Comparison of ENCODE assay signal across 8 cellular contexts in the genomic region with DNA sequence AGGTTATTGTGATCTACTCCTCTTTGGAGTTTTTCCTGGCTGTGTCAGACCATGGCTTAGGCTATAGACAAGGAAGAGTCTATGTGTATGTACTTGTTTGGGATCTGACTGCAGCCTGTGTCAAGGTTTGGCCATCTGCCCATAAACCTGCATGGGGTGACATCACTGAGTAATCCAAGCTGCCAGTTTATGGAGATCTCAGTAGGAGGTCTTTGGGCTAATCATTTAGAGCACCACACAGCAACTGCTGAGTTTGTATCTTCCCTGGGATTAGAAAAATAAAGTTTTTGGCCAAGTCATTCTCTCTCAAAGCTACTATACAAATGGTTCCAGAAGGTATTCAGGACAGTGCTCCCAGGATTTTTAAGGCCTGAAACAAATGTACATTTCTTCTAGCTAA.
DNase-seq lines count a peak whose midpoint lies in the region; ATAC-seq lines count a peak whose summit lies in the region.

No MANE protein-coding gene starts in this region.

- H3K27me3 ChIP-seq in mesendoderm (ENCODE audit: insufficient read depth, low read length, poor library complexity) = no peaks in the 10 kb centered on the region

- no peak overlapping the region for H3K23ac ChIP-seq in mesendoderm (ENCODE audit: low read length)

- no peak overlapping the region for H3K27ac Mint-ChIP-seq in stimulated activated memory B cell treated with anti-CD40 and anti-IgM and Interleukin-4, amounts not matched to agents 10 μg/mL and 1 μg/mL and 100 μg/mL, for 72 hours

- no peaks in the 10 kb centered on the region for H3K4me1 Mint-ChIP-seq in stimulated activated memory B cell treated with anti-CD40 and anti-IgM and Interleukin-4, amounts not matched to agents 10 μg/mL and 1 μg/mL and 100 μg/mL, for 72 hours

- no peak overlapping the region for H3K56ac ChIP-seq in mesendoderm (ENCODE audit: low read length)

- no peak overlapping the region for H2BK5ac ChIP-seq in mesendoderm (ENCODE audit: low read length)

- H3K9ac ChIP-seq in mesendoderm (ENCODE audit: low read length) = no peak overlapping the region

- H3K4me2 ChIP-seq in mesendoderm (ENCODE audit: low read length) = no peak overlapping the region

- DNase-seq in Daoy (ENCODE audit: low read depth) (peak; percentile 95), NCI-H2081 treated with DMSO at 0.1 percent for 48 hours (lab: John Stamatoyannopoulos, UW) (peak; percentile 77), astrocyte of the hippocampus (ENCODE audit: low read depth, low spot score) (peak; percentile 83), mesendoderm (peak; percentile 22), KG1 (lab: John Stamatoyannopoulos, UW) (no peak)

- no peaks in the 10 kb centered on the region for H3K79me1 ChIP-seq in mesendoderm (ENCODE audit: low read length)

- no peak overlapping the region for H4K8ac ChIP-seq in mesendoderm (ENCODE audit: low read depth, low read length)

- no peak for ATAC-seq in GM21529 (IDR thresholded peaks at IDR 0.05; ENCODE audit: unreplicated experiment)
- ATAC-seq in HG02973 (IDR thresholded peaks at IDR 0.05; ENCODE audit: unreplicated experiment) = no peak
- no peak for ATAC-seq in stimulated activated memory B cell treated with anti-CD40 and anti-IgM and Interleukin-4, amounts not matched to agents 10 μg/mL and 1 μg/mL and 100 μg/mL, for 72 hours

- no peak overlapping the region for H4K5ac ChIP-seq in mesendoderm (ENCODE audit: low read length)

- H3K36me3 ChIP-seq in mesendoderm (ENCODE audit: control insufficient read depth, insufficient read depth, low read length) = no peaks in the 10 kb centered on the region

- no peak overlapping the region for H2BK120ac ChIP-seq in mesendoderm (ENCODE audit: low read depth, low read length)

- H3K4ac ChIP-seq in mesendoderm (ENCODE audit: low read depth, low read length) = no peak overlapping the region

- no peak overlapping the region for H2AK5ac ChIP-seq in mesendoderm (ENCODE audit: low read length)

- no peaks in the 10 kb centered on the region for H3K36me3 Mint-ChIP-seq in stimulated activated memory B cell treated with anti-CD40 and anti-IgM and Interleukin-4, amounts not matched to agents 10 μg/mL and 1 μg/mL and 100 μg/mL, for 72 hours

- H3K4me3 Mint-ChIP-seq in stimulated activated memory B cell treated with anti-CD40 and anti-IgM and Interleukin-4, amounts not matched to agents 10 μg/mL and 1 μg/mL and 100 μg/mL, for 72 hours = no peak overlapping the region

- H3K4me1 ChIP-seq in mesendoderm (ENCODE audit: control insufficient read depth, low read depth, low read length) = no peaks in the 10 kb centered on the region

- H3K9me3 Mint-ChIP-seq in stimulated activated memory B cell treated with anti-CD40 and anti-IgM and Interleukin-4, amounts not matched to agents 10 μg/mL and 1 μg/mL and 100 μg/mL, for 72 hours = no peaks in the 10 kb centered on the region

- no peaks in the 10 kb centered on the region for H3K79me2 ChIP-seq in mesendoderm (ENCODE audit: control insufficient read depth, insufficient read depth, low read length)

- H2BK15ac ChIP-seq in mesendoderm (replicated peaks; ENCODE audit: low read depth) = no peak overlapping the region

- no peak overlapping the region for H3K27ac ChIP-seq in mesendoderm (ENCODE audit: low read depth, low read length)

- H3K4me3 ChIP-seq in mesendoderm (ENCODE audit: low read length) = no peak overlapping the region

- no peak overlapping the region for H3K18ac ChIP-seq in mesendoderm (ENCODE audit: low read length)

- H3K27me3 Mint-ChIP-seq in stimulated activated memory B cell treated with anti-CD40 and anti-IgM and Interleukin-4, amounts not matched to agents 10 μg/mL and 1 μg/mL and 100 μg/mL, for 72 hours = peaks cover 15% of the 10 kb centered on the region
